8 cellular contexts compared by ENCODE assay signal in genomic region chr12:9741726-9742125, GRCh38.
A peak's percentile ranks its signal among the peaks of the same experiment; 100 is the strongest.
DNase-seq lines count a peak whose midpoint lies in the region; ATAC-seq, FAIRE-seq and TF ChIP-seq lines count a peak whose summit lies in the region.

No MANE protein-coding gene starts in this region.

- H2AFZ ChIP-seq in SU-DHL-6 (ENCODE audit: low read depth, low read length, severe bottlenecking): no peak overlapping the region

- H3K27me3 ChIP-seq in SU-DHL-6 (ENCODE audit: low read length): no peaks in the 10 kb centered on the region

- no peak for TF ChIP-seq POLR2A in H54 (IDR thresholded peaks at IDR 0.05; ENCODE audit: low read depth, low read length)

- FAIRE-seq in colon (lab: Jason Lieb, UNC) (peak; percentile 18), H54 (lab: Jason Lieb, UNC) (no peak)

- H3K36me3 ChIP-seq in SU-DHL-6 (ENCODE audit: low read length): no peaks in the 10 kb centered on the region

- H3K4me2 ChIP-seq in SU-DHL-6 (ENCODE audit: low read depth, low read length, poor library complexity, severe bottlenecking): peak overlapping the region; percentile 55

- peak overlapping the region; percentile 33 for H3K4me3 ChIP-seq in SU-DHL-6 (ENCODE audit: insufficient read depth, low read length, poor library complexity, severe bottlenecking)

- H3K9me3 ChIP-seq in SU-DHL-6 (ENCODE audit: insufficient read depth, low read length): no peaks in the 10 kb centered on the region

- H3K79me2 ChIP-seq in SU-DHL-6 (ENCODE audit: insufficient read depth, low read length): no peaks in the 10 kb centered on the region

- peak overlapping the region; percentile 50 for H3K27ac ChIP-seq in SU-DHL-6 (ENCODE audit: low read depth, low read length)

- no peak for DNase-seq in NCI-H2196 treated with DMSO at 0.1 percent for 48 hours (lab: John Stamatoyannopoulos, UW; ENCODE audit: unreplicated experiment)
- no peak for DNase-seq in H54 (ENCODE audit: insufficient read length, low spot score)
- DNase-seq in SIG-M5 treated with dmso at 0.1 percent for 504 hours (lab: John Stamatoyannopoulos, UW; ENCODE audit: unreplicated experiment): no peak
- no peak for DNase-seq in GM03348 (ENCODE audit: low spot score)

- H3F3A ChIP-seq in SU-DHL-6 (ENCODE audit: insufficient read depth): peaks cover 13% of the 10 kb centered on the region

- H3K9me2 ChIP-seq in SU-DHL-6 (replicated peaks; ENCODE audit: insufficient read depth, low read length): no peaks in the 10 kb centered on the region

- no peaks in the 10 kb centered on the region for H4K20me1 ChIP-seq in SU-DHL-6 (ENCODE audit: low read depth, low read length)

- ATAC-seq in GM18502 (IDR thresholded peaks at IDR 0.05; ENCODE audit: poor library complexity, unreplicated experiment): peak; percentile 77
- peak; percentile 83 for ATAC-seq in HG02798 (IDR thresholded peaks at IDR 0.05; ENCODE audit: poor library complexity, unreplicated experiment)

- no peak overlapping the region for H3K9ac ChIP-seq in SU-DHL-6 (ENCODE audit: low read length)

- TF ChIP-seq CTCF in SU-DHL-6 (IDR thresholded peaks at IDR 0.05; ENCODE audit: insufficient read depth, low read length, poor library complexity, severe bottlenecking): no peak
